In the genomic region with DNA sequence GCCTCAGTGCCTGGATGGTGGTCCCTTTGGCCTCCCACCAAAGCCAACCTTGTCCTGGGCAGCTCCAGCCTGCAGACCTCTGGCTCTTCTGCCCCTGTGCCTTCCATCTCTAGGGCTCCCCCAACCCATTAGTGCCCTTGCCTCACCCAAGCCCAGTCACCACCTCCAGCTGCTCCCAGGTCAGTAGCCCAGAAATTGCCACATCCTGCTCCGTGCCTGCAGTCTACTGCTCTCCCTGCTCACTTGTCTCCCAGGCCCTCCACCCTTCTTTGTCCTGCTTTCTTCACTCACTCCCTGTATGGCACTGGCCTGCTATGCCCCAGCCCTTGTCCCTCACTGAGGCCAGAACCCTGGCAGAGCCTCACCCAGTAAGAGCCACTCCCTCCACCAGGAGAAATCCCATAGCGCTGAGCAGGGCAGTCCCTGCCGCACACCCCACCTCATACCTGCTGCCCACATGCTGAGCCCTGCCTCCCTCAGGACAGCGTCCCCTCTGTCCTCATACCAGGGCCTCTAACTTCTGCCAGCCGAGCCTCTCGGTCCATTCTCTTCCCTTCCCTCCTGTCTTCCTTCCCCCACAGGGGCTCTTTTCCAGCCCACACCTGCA, we compare ENCODE assay signal across 11 cellular contexts. TPM values are rescaled to one million over a fixed set of nuclear protein-coding genes. Genes with fewer than 3 reads are reported as not detected.
A peak's percentile ranks its signal among the peaks of the same experiment; 100 is the strongest.
DNase-seq lines count a peak whose midpoint lies in the region; ATAC-seq and TF ChIP-seq lines count a peak whose summit lies in the region.
"Had no signal": no experiment of that assay in that cellular context is flagged by ENCODE, and none has a peak within 500 bp of the region (broad histone marks: within the 10 kb centered on the region; RNA-seq: fewer than 3 reads in every experiment).

No MANE protein-coding gene starts in this region.

- H3K4me3 ChIP-seq in skeletal muscle tissue (ENCODE audit: low read length in 3 of 3) = peak overlapping the region in 1 of 3 donors; percentile 35
- no peak overlapping the region for H3K4me3 ChIP-seq in WERI-Rb-1 (ENCODE audit: low read depth, low read length)

- no peak for DNase-seq in T-helper 1 cell
- DNase-seq in left ventricle myocardium superior = peak; percentile 22
- DNase-seq in WERI-Rb-1 = no peak
- DNase-seq in type B pancreatic cell (ENCODE audit: extremely low spot score, unreplicated experiment) = no peak
- DNase-seq in islet precursor cell = no peak
- DNase-seq: 8988T; activated CD4-positive, CD25-positive, alpha-beta regulatory T cell treated with anti-CD3 and anti-CD28 coated beads, Interleukin-2, amount 50 U/mL, for 72 hours; NCI-H1048 had no signal

- H3K27me3 ChIP-seq in skeletal muscle tissue (ENCODE audit: control insufficient read depth in 3 of 3, insufficient read depth in 3 of 3, low read length in 3 of 3) (no peaks in the 10 kb centered on the region), WERI-Rb-1 (ENCODE audit: insufficient read depth, low read depth, severe bottlenecking) (no peaks in the 10 kb centered on the region)

- H3K9me3 ChIP-seq in skeletal muscle tissue (ENCODE audit: control insufficient read depth in 3 of 3, low read length in 3 of 3) (no peaks in the 10 kb centered on the region), WERI-Rb-1 (ENCODE audit: severe bottlenecking) (no peaks in the 10 kb centered on the region)

- H3K4me3 Mint-ChIP-seq in T-helper 1 cell treated with Interleukin-12 subunit alpha and Interleukin-12 subunit beta and Interleukin-4 antibody, amounts not matched to agents 30 μg/mL and 1 μg/mL, for 36 hours = no peak overlapping the region
- H3K4me3 Mint-ChIP-seq in activated T-helper 17 cell treated with anti-CD3 and anti-CD28 coated beads, Interleukin-2, amount 50 U/mL, for 72 hours = no peak overlapping the region
- no peak overlapping the region for H3K4me3 Mint-ChIP-seq in type B pancreatic cell

- intact Hi-C loops in left ventricle myocardium superior (cut with micrococcal nuclease) = no loop called here

- H3K27me3 Mint-ChIP-seq in T-helper 1 cell treated with Interleukin-12 subunit alpha and Interleukin-12 subunit beta and Interleukin-4 antibody, amounts not matched to agents 30 μg/mL and 1 μg/mL, for 36 hours (ENCODE audit: low read depth) = no peaks in the 10 kb centered on the region
- no peaks in the 10 kb centered on the region for H3K27me3 Mint-ChIP-seq in activated T-helper 17 cell treated with anti-CD3 and anti-CD28 coated beads, Interleukin-2, amount 50 U/mL, for 72 hours
- H3K27me3 Mint-ChIP-seq in type B pancreatic cell = no peaks in the 10 kb centered on the region

- peak overlapping the region in 2 of 3 donors; percentile 21 to 64 for H3K9ac ChIP-seq in skeletal muscle tissue (ENCODE audit: low read depth in 1 of 3, low read length in 3 of 3)

- no peak for ATAC-seq in activated T-helper 17 cell treated with anti-CD3 and anti-CD28 coated beads, Interleukin-2, amount 50 U/mL, for 72 hours (replicated peaks)
- no peak for ATAC-seq in left ventricle myocardium superior

- no peak for TF ChIP-seq CTCF in WERI-Rb-1 (IDR thresholded peaks at IDR 0.05; ENCODE audit: low read depth, low read length)
- no peak for TF ChIP-seq CTCF in type B pancreatic cell (conservative IDR thresholded peaks at IDR 0.05)

- peak overlapping the region; percentile 77 for H3K27ac Mint-ChIP-seq in T-helper 1 cell treated with Interleukin-12 subunit alpha and Interleukin-12 subunit beta and Interleukin-4 antibody, amounts not matched to agents 30 μg/mL and 1 μg/mL, for 36 hours
- H3K27ac Mint-ChIP-seq in activated T-helper 17 cell treated with anti-CD3 and anti-CD28 coated beads, Interleukin-2, amount 50 U/mL, for 72 hours = peak overlapping the region; percentile 77
- no peak overlapping the region for H3K27ac Mint-ChIP-seq in type B pancreatic cell

- peaks cover 49 to 65% (median 60%) of the 10 kb centered on the region in 3 donors for H3K36me3 ChIP-seq in skeletal muscle tissue (ENCODE audit: control insufficient read depth in 3 of 3, insufficient read depth in 3 of 3, low read length in 3 of 3)
- peaks cover 66% of the 10 kb centered on the region for H3K36me3 ChIP-seq in WERI-Rb-1

- peaks cover 12% of the 10 kb centered on the region for H3K4me1 Mint-ChIP-seq in T-helper 1 cell treated with Interleukin-12 subunit alpha and Interleukin-12 subunit beta and Interleukin-4 antibody, amounts not matched to agents 30 μg/mL and 1 μg/mL, for 36 hours (ENCODE audit: low read depth)
- peaks cover 3% of the 10 kb centered on the region for H3K4me1 Mint-ChIP-seq in activated T-helper 17 cell treated with anti-CD3 and anti-CD28 coated beads, Interleukin-2, amount 50 U/mL, for 72 hours
- peaks cover 4% of the 10 kb centered on the region for H3K4me1 Mint-ChIP-seq in type B pancreatic cell (ENCODE audit: unreplicated experiment)

- peaks cover 37% of the 10 kb centered on the region for H3K36me3 Mint-ChIP-seq in T-helper 1 cell treated with Interleukin-12 subunit alpha and Interleukin-12 subunit beta and Interleukin-4 antibody, amounts not matched to agents 30 μg/mL and 1 μg/mL, for 36 hours (ENCODE audit: low read depth)
- H3K36me3 Mint-ChIP-seq in activated T-helper 17 cell treated with anti-CD3 and anti-CD28 coated beads, Interleukin-2, amount 50 U/mL, for 72 hours (ENCODE audit: low read depth) = peaks cover 100% of the 10 kb centered on the region
- H3K36me3 Mint-ChIP-seq in type B pancreatic cell = no peaks in the 10 kb centered on the region

- peaks cover 49 to 60% (median 59%) of the 10 kb centered on the region in 3 donors for H3K4me1 ChIP-seq in skeletal muscle tissue (ENCODE audit: control insufficient read depth in 3 of 3, insufficient read depth in 3 of 3, low read length in 3 of 3)

- no peaks in the 10 kb centered on the region for H3K9me3 Mint-ChIP-seq in T-helper 1 cell treated with Interleukin-12 subunit alpha and Interleukin-12 subunit beta and Interleukin-4 antibody, amounts not matched to agents 30 μg/mL and 1 μg/mL, for 36 hours
- H3K9me3 Mint-ChIP-seq in activated T-helper 17 cell treated with anti-CD3 and anti-CD28 coated beads, Interleukin-2, amount 50 U/mL, for 72 hours = no peaks in the 10 kb centered on the region
- no peaks in the 10 kb centered on the region for H3K9me3 Mint-ChIP-seq in type B pancreatic cell

- H3K27ac ChIP-seq in skeletal muscle tissue (ENCODE audit: low read depth, low read length) (peak overlapping the region; percentile 59), WERI-Rb-1 (no peak overlapping the region)

RNA-seq across cellular contexts. Expression of gene JADE2, which starts 44.4 kb away (rescaled TPM):
- total RNA-seq in activated T-helper 17 cell treated with anti-CD3 and anti-CD28 coated beads, Interleukin-2, amount 50 U/mL, for 72 hours = 10 to 100 TPM; 75.3 to 93.3 TPM
- total RNA-seq in left ventricle myocardium superior = 28.7 TPM
- 1.6 TPM for total RNA-seq in skeletal muscle tissue
- total RNA-seq in type B pancreatic cell (ENCODE audit: low replicate concordance) = 10.8 and 29.8 TPM in 2 replicates
